Comparison of ENCODE assay signal across 8 cellular contexts in genomic region chr1:178727014-178727895, GRCh38. TPM values are rescaled to one million over a fixed set of nuclear protein-coding genes. Genes with fewer than 3 reads are reported as not detected.
DNase-seq lines count a peak whose midpoint lies in the region; ATAC-seq and TF ChIP-seq lines count a peak whose summit lies in the region.

No MANE protein-coding gene starts in this region.

- H3K36me3 Mint-ChIP-seq in activated naive CD8-positive, alpha-beta T cell treated with anti-CD3 and anti-CD28 coated beads, Interleukin-2, amount 50 U/mL, for 24 hours (ENCODE audit: low read depth) = peaks cover 10% of the 10 kb centered on the region

- peaks cover 2% of the 10 kb centered on the region for H3K27me3 Mint-ChIP-seq in activated naive CD8-positive, alpha-beta T cell treated with anti-CD3 and anti-CD28 coated beads, Interleukin-2, amount 50 U/mL, for 24 hours

- intact Hi-C loops in right cardiac atrium (cut with DNase I) = no loop called here
- intact Hi-C loops in cardiac septum (cut with DNase I) = loop anchor here (10.0 kb wide), 1 partner anchor 182 kb away; no protein-coding TSS in a partner anchor
- intact Hi-C loops in vagina (cut with DNase I) = no loop called here

- DNase-seq in right cardiac atrium = no peak
- DNase-seq in cardiac septum (ENCODE audit: low spot score) = no peak
- DNase-seq in activated naive CD8-positive, alpha-beta T cell treated with anti-CD3 and anti-CD28 coated beads, Interleukin-2, amount 50 U/mL, for 24 hours = no peak
- DNase-seq in kidney tubule cell (ENCODE audit: low spot score) = peak; percentile 13
- no peak for DNase-seq in vagina (ENCODE audit: extremely low spot score in 2 of 2)
- DNase-seq in activated CD4-positive, alpha-beta T cell treated with anti-CD3 and anti-CD28 coated beads for 4 hours = no peak
- no peak for DNase-seq in SW 1271 (lab: John Stamatoyannopoulos, UW)

- H3K27ac ChIP-seq in right cardiac atrium (ENCODE audit: low read length) (no peak overlapping the region), vagina (peak overlapping the region; percentile 94)

- TF ChIP-seq POLR2A in vagina (IDR thresholded peaks at IDR 0.05) = no peak

- H3K4me3 ChIP-seq in right cardiac atrium (ENCODE audit: low read length) = peak overlapping the region; percentile 98
- peak overlapping the region in 1 of 2 donors; percentile 85 for H3K4me3 ChIP-seq in vagina

- no peak overlapping the region for H3K27ac Mint-ChIP-seq in activated naive CD8-positive, alpha-beta T cell treated with anti-CD3 and anti-CD28 coated beads, Interleukin-2, amount 50 U/mL, for 24 hours

- H3K27me3 ChIP-seq in right cardiac atrium (ENCODE audit: control insufficient read depth, insufficient read depth) (no peaks in the 10 kb centered on the region), vagina (no peaks in the 10 kb centered on the region)

- no peaks in the 10 kb centered on the region for H3K9me3 ChIP-seq in right cardiac atrium (ENCODE audit: control insufficient read depth, low read length)
- no peaks in the 10 kb centered on the region for H3K9me3 ChIP-seq in vagina

- peaks cover 5% of the 10 kb centered on the region for H3K9me3 Mint-ChIP-seq in activated naive CD8-positive, alpha-beta T cell treated with anti-CD3 and anti-CD28 coated beads, Interleukin-2, amount 50 U/mL, for 24 hours

- peaks cover 24% of the 10 kb centered on the region for H3K4me1 Mint-ChIP-seq in activated naive CD8-positive, alpha-beta T cell treated with anti-CD3 and anti-CD28 coated beads, Interleukin-2, amount 50 U/mL, for 24 hours

- WGBS in right cardiac atrium = 65% methylated on average over 11 of the region's 11 CpGs

- no peak for ATAC-seq in right cardiac atrium
- ATAC-seq in activated naive CD8-positive, alpha-beta T cell treated with anti-CD3 and anti-CD28 coated beads, Interleukin-2, amount 50 U/mL, for 24 hours = no peak
- no peak for ATAC-seq in HG03196 (IDR thresholded peaks at IDR 0.05; ENCODE audit: unreplicated experiment)

- no peak for TF ChIP-seq CTCF in vagina (IDR thresholded peaks at IDR 0.05)

- H3K36me3 ChIP-seq in vagina = no peaks in the 10 kb centered on the region

- H3K4me1 ChIP-seq in right cardiac atrium (ENCODE audit: control insufficient read depth, insufficient read depth, low read length) (no peaks in the 10 kb centered on the region), vagina (peaks cover 14% of the 10 kb centered on the region)

- peak overlapping the region; percentile 83 for H3K4me3 Mint-ChIP-seq in activated naive CD8-positive, alpha-beta T cell treated with anti-CD3 and anti-CD28 coated beads, Interleukin-2, amount 50 U/mL, for 24 hours

RNA-seq across cellular contexts. Expression of gene RALGPS2, which starts 2.2 kb away (rescaled TPM):
- 10 to 100 TPM; 12.3 to 16.8 (median 14.9) TPM for total RNA-seq in right cardiac atrium
- 4.6 TPM for polyA plus RNA-seq in right cardiac atrium
- 5.1 TPM for total RNA-seq in cardiac septum
- total RNA-seq in vagina = 20.4 TPM
